8 cellular contexts compared by ENCODE assay signal in the genomic region with DNA sequence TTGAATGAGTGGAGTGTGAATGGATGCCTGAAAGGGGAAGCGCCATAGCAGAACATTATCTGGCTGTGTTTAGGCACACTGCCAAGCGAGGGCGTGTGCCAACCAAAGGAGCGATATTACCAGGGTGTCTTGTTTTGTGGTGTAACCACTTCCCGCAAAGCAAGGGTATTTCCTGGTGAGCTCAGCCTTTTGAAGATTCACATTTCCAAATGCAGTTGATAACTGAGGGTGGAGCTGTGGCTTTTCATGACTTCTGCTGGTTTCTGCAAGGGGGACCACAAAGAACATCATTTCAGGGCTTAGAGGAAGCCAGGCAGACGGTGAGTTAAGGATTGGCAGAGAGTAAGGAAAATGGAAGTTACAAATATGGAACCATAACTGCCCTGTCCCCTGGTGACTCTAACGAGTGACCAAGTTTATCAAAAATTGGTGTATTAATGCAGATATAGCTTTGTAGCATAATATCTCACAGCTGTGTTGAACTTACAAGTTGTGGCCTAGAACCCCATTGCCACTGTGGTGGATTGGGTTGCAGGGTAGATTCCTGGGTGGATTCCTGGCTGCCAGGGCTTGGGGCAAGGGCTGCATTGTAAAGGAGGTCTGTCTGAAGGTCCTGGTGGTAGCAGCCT.
A peak's percentile ranks its signal among the peaks of the same experiment; 100 is the strongest.
DNase-seq lines count a peak whose midpoint lies in the region; ATAC-seq, FAIRE-seq and TF ChIP-seq lines count a peak whose summit lies in the region.

No MANE protein-coding gene starts in this region.

- peak; percentile 93 for FAIRE-seq in GM19239 (lab: Jason Lieb, UNC)

- H3K27me3 ChIP-seq in kidney epithelial cell (ENCODE audit: control insufficient read depth, insufficient read depth, low read length): no peaks in the 10 kb centered on the region

- peaks cover 21% of the 10 kb centered on the region for H3K27me3 Mint-ChIP-seq in T-helper 1 cell treated with Interleukin-12 subunit alpha and Interleukin-12 subunit beta and Interleukin-4 antibody, amounts not matched to agents 30 μg/mL and 1 μg/mL, for 36 hours (ENCODE audit: low read depth)
- H3K27me3 Mint-ChIP-seq in activated naive CD8-positive, alpha-beta T cell treated with anti-CD3 and anti-CD28 coated beads, Interleukin-2, amount 10 ng/mL, durations not matched to agents 7 days and 5 days: peaks cover 45% of the 10 kb centered on the region

- no peaks in the 10 kb centered on the region for H3K36me3 ChIP-seq in kidney epithelial cell (ENCODE audit: control insufficient read depth, insufficient read depth, low read length)

- peak; percentile 68 for ATAC-seq in activated naive CD8-positive, alpha-beta T cell treated with anti-CD3 and anti-CD28 coated beads, Interleukin-2, amount 10 ng/mL, durations not matched to agents 7 days and 5 days (ENCODE audit: low read depth)

- H3K4me3 Mint-ChIP-seq in T-helper 1 cell treated with Interleukin-12 subunit alpha and Interleukin-12 subunit beta and Interleukin-4 antibody, amounts not matched to agents 30 μg/mL and 1 μg/mL, for 36 hours: peak overlapping the region; percentile 69
- H3K4me3 Mint-ChIP-seq in activated naive CD8-positive, alpha-beta T cell treated with anti-CD3 and anti-CD28 coated beads, Interleukin-2, amount 10 ng/mL, durations not matched to agents 7 days and 5 days: peak overlapping the region; percentile 69

- H3K4me1 Mint-ChIP-seq in T-helper 1 cell treated with Interleukin-12 subunit alpha and Interleukin-12 subunit beta and Interleukin-4 antibody, amounts not matched to agents 30 μg/mL and 1 μg/mL, for 36 hours (ENCODE audit: low read depth): peaks cover 66% of the 10 kb centered on the region
- H3K4me1 Mint-ChIP-seq in activated naive CD8-positive, alpha-beta T cell treated with anti-CD3 and anti-CD28 coated beads, Interleukin-2, amount 10 ng/mL, durations not matched to agents 7 days and 5 days: peaks cover 32% of the 10 kb centered on the region

- TF ChIP-seq CTCF in kidney epithelial cell (IDR thresholded peaks at IDR 0.05; ENCODE audit: insufficient read depth, low read length, poor library complexity, severe bottlenecking): no peak

- POLR2A ChIA-PET in activated naive CD8-positive, alpha-beta T cell treated with anti-CD3 and anti-CD28 coated beads, Interleukin-2, amount 10 ng/mL, durations not matched to agents 7 days and 5 days (lab: Charles Lee): interaction anchor here (0.7 to 2.3 kb wide), 3 partner anchors 19 to 177 kb away, joined by 3 to 13 read pairs (median 3); no protein-coding TSS in a partner anchor

- H3K27ac Mint-ChIP-seq in T-helper 1 cell treated with Interleukin-12 subunit alpha and Interleukin-12 subunit beta and Interleukin-4 antibody, amounts not matched to agents 30 μg/mL and 1 μg/mL, for 36 hours: peak overlapping the region; percentile 90
- H3K27ac Mint-ChIP-seq in activated naive CD8-positive, alpha-beta T cell treated with anti-CD3 and anti-CD28 coated beads, Interleukin-2, amount 10 ng/mL, durations not matched to agents 7 days and 5 days: peak overlapping the region; percentile 84

- H3K4me3 ChIP-seq in kidney epithelial cell (ENCODE audit: low read depth, low read length): no peak overlapping the region

- peaks cover 44% of the 10 kb centered on the region for H3K36me3 Mint-ChIP-seq in T-helper 1 cell treated with Interleukin-12 subunit alpha and Interleukin-12 subunit beta and Interleukin-4 antibody, amounts not matched to agents 30 μg/mL and 1 μg/mL, for 36 hours (ENCODE audit: low read depth)
- peaks cover 14% of the 10 kb centered on the region for H3K36me3 Mint-ChIP-seq in activated naive CD8-positive, alpha-beta T cell treated with anti-CD3 and anti-CD28 coated beads, Interleukin-2, amount 10 ng/mL, durations not matched to agents 7 days and 5 days

- peaks cover 17% of the 10 kb centered on the region for H3K9me3 Mint-ChIP-seq in T-helper 1 cell treated with Interleukin-12 subunit alpha and Interleukin-12 subunit beta and Interleukin-4 antibody, amounts not matched to agents 30 μg/mL and 1 μg/mL, for 36 hours
- H3K9me3 Mint-ChIP-seq in activated naive CD8-positive, alpha-beta T cell treated with anti-CD3 and anti-CD28 coated beads, Interleukin-2, amount 10 ng/mL, durations not matched to agents 7 days and 5 days: peaks cover 5% of the 10 kb centered on the region

- peak; percentile 33 for DNase-seq in AG08395 (ENCODE audit: low spot score)
- peak; percentile 42 for DNase-seq in GM19239 (ENCODE audit: insufficient read length, low spot score)
- DNase-seq in LHCN-M2 (ENCODE audit: low read depth): peak; percentile 98
- DNase-seq in activated naive CD8-positive, alpha-beta T cell treated with anti-CD3 and anti-CD28 coated beads, Interleukin-2, amount 10 ng/mL, durations not matched to agents 7 days and 5 days: peak; percentile 67
- DNase-seq in kidney epithelial cell (ENCODE audit: low read depth): peak; percentile 52
- peak; percentile 62 to 65 for DNase-seq in stimulated activated CD8-positive, alpha-beta memory T cell treated with anti-CD3 and anti-CD28 coated beads, Interleukin-2, amount 100 ng/mL, for 1 hour (ENCODE audit: low read depth in 2 of 2)
- no peak for DNase-seq in NCI-H82 (lab: John Stamatoyannopoulos, UW)
